ENCODE assay signal across 3 cellular contexts in genomic region chr1:160641323-160642280, GRCh38.
TF ChIP-seq lines count a peak whose summit lies in the region.

No MANE protein-coding gene starts in this region.

TF ChIP-seq in A549, 52 proteins besides CTCF, POLR2A, EP300 and RAD21 (continued from another document):
- TF ChIP-seq BCL3 (IDR thresholded peaks at IDR 0.05) (no peak), RFX5 (IDR thresholded peaks at IDR 0.05) (no peak), HOXB13 (CRISPR knock-in tag; IDR thresholded peaks at IDR 0.05; ENCODE audit: low read depth) (no peak), CHD2 (IDR thresholded peaks at IDR 0.05; ENCODE audit: low read length, partially characterized antibody) (no peak)

TF ChIP-seq in K562, 482 proteins besides CTCF, POLR2A, EP300 and RAD21 (continued from another document):
- TF ChIP-seq SPI1 (IDR thresholded peaks at IDR 0.05; ENCODE audit: borderline replicate concordance, low read depth, low read length) (peak; percentile 48; the same call in 1 of the 2 replicates), CEBPB (tag; IDR thresholded peaks at IDR 0.05) (peak; percentile 85), CAMTA2 (CRISPR knock-in tag; conservative IDR thresholded peaks at IDR 0.05) (no peak), CEBPG (CRISPR knock-in tag; IDR thresholded peaks at IDR 0.05) (no peak), CEBPG (tag; conservative IDR thresholded peaks at IDR 0.05 in 1 of 2, IDR thresholded peaks at IDR 0.05 in 1 of 2) (peak; percentile 61 to 92)

TF ChIP-seq in HEK293T, 16 proteins besides CTCF, POLR2A, EP300 and RAD21 (continued from another document):
- TF ChIP-seq, protein P1, sequence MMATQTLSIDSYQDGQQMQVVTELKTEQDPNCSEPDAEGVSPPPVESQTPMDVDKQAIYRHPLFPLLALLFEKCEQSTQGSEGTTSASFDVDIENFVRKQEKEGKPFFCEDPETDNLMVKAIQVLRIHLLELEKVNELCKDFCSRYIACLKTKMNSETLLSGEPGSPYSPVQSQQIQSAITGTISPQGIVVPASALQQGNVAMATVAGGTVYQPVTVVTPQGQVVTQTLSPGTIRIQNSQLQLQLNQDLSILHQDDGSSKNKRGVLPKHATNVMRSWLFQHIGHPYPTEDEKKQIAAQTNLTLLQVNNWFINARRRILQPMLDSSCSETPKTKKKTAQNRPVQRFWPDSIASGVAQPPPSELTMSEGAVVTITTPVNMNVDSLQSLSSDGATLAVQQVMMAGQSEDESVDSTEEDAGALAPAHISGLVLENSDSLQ (IDR thresholded peaks at IDR 0.05) = no peak
- TF ChIP-seq ARNT (IDR thresholded peaks at IDR 0.05) (no peak), ZNF384 (IDR thresholded peaks at IDR 0.05) (no peak), ELF4 (IDR thresholded peaks at IDR 0.05) (no peak)
